In the genomic region with DNA sequence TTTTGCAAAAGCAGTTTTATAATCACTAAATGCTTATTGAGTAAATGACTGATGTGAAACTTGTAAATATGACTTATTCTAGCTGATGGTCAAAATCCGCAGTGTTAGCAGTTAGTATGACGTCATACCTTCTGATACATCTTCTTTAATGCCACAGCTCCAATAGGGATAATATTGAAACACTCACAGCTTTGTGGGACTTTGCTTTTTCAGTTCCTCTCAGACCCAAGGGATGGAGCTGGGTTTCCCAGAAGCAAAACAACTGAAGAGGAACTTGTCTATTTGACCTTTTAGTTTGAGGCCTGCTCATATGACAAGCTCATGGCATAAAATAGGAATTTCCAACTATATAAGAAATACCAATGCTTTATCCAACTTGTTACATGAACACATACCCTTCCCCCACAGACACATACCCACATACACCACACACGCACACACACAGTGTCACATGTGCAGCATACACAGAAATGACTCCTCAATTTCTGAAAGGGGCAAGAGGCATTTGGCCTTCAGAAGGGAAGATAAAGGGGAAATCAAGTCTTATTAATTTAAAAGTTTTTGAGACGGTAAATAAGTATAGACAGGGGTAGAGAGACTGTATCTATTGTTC, we compare ENCODE assay signal across 27 cellular contexts.
DNase-seq lines count a peak whose midpoint lies in the region; FAIRE-seq and TF ChIP-seq lines count a peak whose summit lies in the region.
"Had no signal": no experiment of that assay in that cellular context is flagged by ENCODE, and none has a peak within 500 bp of the region (broad histone marks: within the 10 kb centered on the region; RNA-seq: fewer than 3 reads in every experiment).

No MANE protein-coding gene starts in this region.

- no peaks in the 10 kb centered on the region for H3K27me3 ChIP-seq in BLaER1 treated with 17β-estradiol and CSF1 and Interleukin-3, amounts not matched to agents 10 nM and 100 nM
- H3K27me3 ChIP-seq: cardiac muscle cell, MG63, Peyer's patch, SJSA1, spleen, testis had no signal

- 0 out of 22 replicates have a peak, but pooled peaks cover 0 to 4% (median 0%) of the 10 kb centered on the region in 11 experiments for H3K36me3 ChIP-seq in BLaER1 treated with 17β-estradiol and CSF1 and Interleukin-3, amounts not matched to agents 10 nM and 100 nM
- H3K36me3 ChIP-seq: cardiac muscle cell, MG63, Peyer's patch, SJSA1, spleen had no signal

- H3K27ac ChIP-seq in BLaER1 treated with 17β-estradiol and CSF1 and Interleukin-3, amounts not matched to agents 10 nM and 100 nM = peak overlapping the region; percentile 75 to 97 (median 83)
- H3K27ac ChIP-seq: cardiac muscle cell, Peyer's patch, SJSA1, testis had no signal

- H3K9me3 ChIP-seq in BLaER1 treated with 17β-estradiol and CSF1 and Interleukin-3, amounts not matched to agents 10 nM and 100 nM (replicated peaks in 1 of 11) = peaks cover 0 to 32% (median 20%) of the 10 kb centered on the region in 11 experiments; a peak in 18 of 22 replicates
- H3K9me3 ChIP-seq: MG63, Peyer's patch, SJSA1, spleen, testis had no signal

- DNase-seq in MV-4-11 (lab: John Stamatoyannopoulos, UW) = peak; percentile 98
- peak; percentile 30 for DNase-seq in globus pallidus (ENCODE audit: low spot score)
- DNase-seq in pons (ENCODE audit: low spot score) = peak; percentile 68
- DNase-seq in NCI-H1930 (lab: John Stamatoyannopoulos, UW) = no peak
- DNase-seq in D721Med (ENCODE audit: insufficient read length, low spot score) = no peak
- no peak for DNase-seq in NCI-H2196 treated with DMSO at 0.1 percent for 48 hours (lab: John Stamatoyannopoulos, UW; ENCODE audit: unreplicated experiment)
- DNase-seq: activated CD4-positive, alpha-beta T cell treated with anti-CD3 and anti-CD28 coated beads for 4 hours; activated naive CD4-positive, alpha-beta T cell treated with Interleukin-2 at 50 U/mL for 16 hours; activated T-cell treated with anti-CD3 and anti-CD28 coated beads, Interleukin-2, amount 50 U/mL, for 24 hours; anterior cingulate cortex; CD4-positive, alpha-beta memory T cell; DMS 273 treated with DMSO at 0.1 percent for 48 hours; kidney; MG63; naive thymus-derived CD8-positive, alpha-beta T cell; NCI-H146; NCI-H510A; occipital lobe; Peyer's patch; spleen; stimulated activated CD4-positive, alpha-beta T cell treated with anti-CD3 and anti-CD28 coated beads, Interleukin-2, amount 100 ng/mL, for 48 hours; stimulated activated naive CD4-positive, alpha-beta T cell treated with Interleukin-2 at 50 U/mL for 16 hours; testis had no signal

- H3K4me1 ChIP-seq in BLaER1 treated with 17β-estradiol and CSF1 and Interleukin-3, amounts not matched to agents 10 nM and 100 nM = peaks cover 33 to 89% (median 49%) of the 10 kb centered on the region in 10 experiments
- H3K4me1 ChIP-seq: Peyer's patch, SJSA1, spleen, testis had no signal

- no peak overlapping the region for H3K4me3 ChIP-seq in BLaER1 treated with 17β-estradiol and CSF1 and Interleukin-3, amounts not matched to agents 10 nM and 100 nM
- H3K4me3 ChIP-seq: cardiac muscle cell, MG63, Peyer's patch, SJSA1, spleen, testis had no signal

- H3K9ac ChIP-seq in BLaER1 treated with 17β-estradiol and CSF1 and Interleukin-3, amounts not matched to agents 10 nM and 100 nM = peak overlapping the region in 7 of 11 experiments; percentile 23 to 83 (median 62); a peak in 11 of 22 replicates

- no peaks in the 10 kb centered on the region for H4K20me1 ChIP-seq in BLaER1 treated with 17β-estradiol and CSF1 and Interleukin-3, amounts not matched to agents 10 nM and 100 nM

- no peak for TF ChIP-seq CTCF in D721Med (IDR thresholded peaks at IDR 0.05; ENCODE audit: insufficient read depth, missing control alignments)

- H3K4me2 ChIP-seq in BLaER1 treated with 17β-estradiol and CSF1 and Interleukin-3, amounts not matched to agents 10 nM and 100 nM = peak overlapping the region; percentile 21 to 88 (median 69); a peak in 20 of 22 replicates

- FAIRE-seq in D721Med (lab: Jason Lieb, UNC) = no peak
- FAIRE-seq: endometrium, kidney had no signal

Comparison
In these comparisons a context has a peak if more than half of its experiments do, and no peak if none do; other contexts are left out.
1. DNase-seq: peak in MV-4-11 (single experiment), globus pallidus (single experiment) and pons (single experiment); none in NCI-H1930 (0 of 2), D721Med (single experiment) and NCI-H2196 treated with DMSO at 0.1 percent for 48 hours (single experiment).